10 cellular contexts compared by ENCODE assay signal in genomic region chr1:244952940-244953339, GRCh38.
A peak's percentile ranks its signal among the peaks of the same experiment; 100 is the strongest.
DNase-seq lines count a peak whose midpoint lies in the region; ATAC-seq, FAIRE-seq and TF ChIP-seq lines count a peak whose summit lies in the region.
"Had no signal": no experiment of that assay in that cellular context is flagged by ENCODE, and none has a peak within 500 bp of the region (broad histone marks: within the 10 kb centered on the region; RNA-seq: fewer than 3 reads in every experiment).

No MANE protein-coding gene starts in this region.

- intact Hi-C loops in CD4-positive, alpha-beta memory T cell (cut with micrococcal nuclease), result no loop called here

- no peaks in the 10 kb centered on the region for H3K27me3 ChIP-seq in H1 (replicated peaks in 1 of 4; ENCODE audit: control insufficient read depth in 3 of 4, extremely low read depth in 1 of 4, insufficient read depth in 3 of 4, low read length in 3 of 4)
- no peaks in the 10 kb centered on the region for H3K27me3 ChIP-seq in CD4-positive, alpha-beta memory T cell (ENCODE audit: insufficient read depth, low read length)
- H3K27me3 ChIP-seq: dorsolateral prefrontal cortex, spleen had no signal

- H3K27ac ChIP-seq in H1 (ENCODE audit: low read depth, low read length), result no peak overlapping the region
- no peak overlapping the region for H3K27ac ChIP-seq in CD4-positive, alpha-beta memory T cell (ENCODE audit: low read depth, low read length)
- H3K27ac ChIP-seq: dorsolateral prefrontal cortex, spleen had no signal

- no peak overlapping the region for H2BK20ac ChIP-seq in H1 (ENCODE audit: low read length)

- no peak overlapping the region for H3K9ac ChIP-seq in H1 (replicated peaks in 1 of 4; ENCODE audit: extremely low read depth in 1 of 4, low read depth in 3 of 4, low read length in 3 of 4)

- H3K27ac Mint-ChIP-seq in CD4-positive, alpha-beta memory T cell, result no peak overlapping the region

- H2BK120ac ChIP-seq in H1 (replicated peaks; ENCODE audit: low read depth, low read length), result no peak overlapping the region

- H3K4me3 Mint-ChIP-seq in CD4-positive, alpha-beta memory T cell, result no peak overlapping the region

- H3K4me1 Mint-ChIP-seq in CD4-positive, alpha-beta memory T cell, result no peaks in the 10 kb centered on the region

- H4K91ac ChIP-seq in H1 (replicated peaks; ENCODE audit: insufficient read length, low read length), result no peak overlapping the region

- H2BK12ac ChIP-seq in H1 (ENCODE audit: low read depth, low read length), result no peak overlapping the region

- H3K4me1 ChIP-seq in H1 (replicated peaks in 1 of 4; ENCODE audit: control insufficient read depth in 3 of 4, insufficient read depth in 4 of 4, low read length in 3 of 4), result no peaks in the 10 kb centered on the region
- no peaks in the 10 kb centered on the region for H3K4me1 ChIP-seq in CD4-positive, alpha-beta memory T cell (ENCODE audit: insufficient read depth, low read length)

- no peak overlapping the region for H3K56ac ChIP-seq in H1 (replicated peaks; ENCODE audit: insufficient read length, low read depth, low read length)

- H2AK5ac ChIP-seq in H1 (ENCODE audit: low read depth, low read length), result no peak overlapping the region

- H2BK5ac ChIP-seq in H1 (ENCODE audit: low read depth, low read length), result no peak overlapping the region

- no peak overlapping the region for H3K14ac ChIP-seq in H1 (ENCODE audit: insufficient read length)

- no peak for TF ChIP-seq POLR2A in H1 (IDR thresholded peaks at IDR 0.05; ENCODE audit: control extremely low read depth in 1 of 2, low read depth in 2 of 2, low read length in 2 of 2)

- FAIRE-seq in H1 (lab: Jason Lieb, UNC), result no peak

- H3K27me3 Mint-ChIP-seq in CD4-positive, alpha-beta memory T cell, result peaks cover 2 to 6% of the 10 kb centered on the region in 2 donors

- H2AFZ ChIP-seq in H1 (ENCODE audit: low read length), result peak overlapping the region; percentile 52; the same call in 1 of the 2 replicates

- no peaks in the 10 kb centered on the region for H4K20me1 ChIP-seq in H1 (replicated peaks in 1 of 2; ENCODE audit: control insufficient read depth in 1 of 2, insufficient read depth in 2 of 2, low read length in 2 of 2)

- no peak overlapping the region for H3K4ac ChIP-seq in H1 (replicated peaks; ENCODE audit: insufficient read length, low read depth, low read length)

- H4K8ac ChIP-seq in H1 (ENCODE audit: extremely low read depth, insufficient read depth, low read length), result no peak overlapping the region

- no peaks in the 10 kb centered on the region for H3K9me3 Mint-ChIP-seq in CD4-positive, alpha-beta memory T cell

- no peak overlapping the region for H3K18ac ChIP-seq in H1 (ENCODE audit: extremely low read depth, low read length)

- no peak for TF ChIP-seq CTCF in H1 (IDR thresholded peaks at IDR 0.05; ENCODE audit: control extremely low read depth in 1 of 3, insufficient read depth in 1 of 3, low read depth in 1 of 3, low read length in 3 of 3)

- TF ChIP-seq RAD21 in H1 (IDR thresholded peaks at IDR 0.05 in 1 of 2, conservative IDR thresholded peaks at IDR 0.05 in 1 of 2; ENCODE audit: low read depth in 2 of 2, low read length in 2 of 2), result no peak

- peak in 1 of 2 experiments; percentile 24 for DNase-seq in H1 (ENCODE audit: low read depth in 1 of 2, low spot score in 2 of 2)
- DNase-seq in anterior cingulate cortex (lab: John Stamatoyannopoulos, UW), result no peak
- DNase-seq in NCI-H774 (lab: John Stamatoyannopoulos, UW), result no peak
- DNase-seq in CD4-positive, alpha-beta memory T cell, result no peak
- no peak for DNase-seq in NCI-H2081 (lab: John Stamatoyannopoulos, UW)
- DNase-seq: dorsolateral prefrontal cortex, spleen had no signal

- H3K23ac ChIP-seq in H1 (ENCODE audit: insufficient read length), result no peak overlapping the region

- ATAC-seq in GM18499 (IDR thresholded peaks at IDR 0.05; ENCODE audit: insufficient read depth, unreplicated experiment) (peak; percentile 54), GM21381 (IDR thresholded peaks at IDR 0.05; ENCODE audit: unreplicated experiment) (peak; percentile 93), HG03159 (IDR thresholded peaks at IDR 0.05; ENCODE audit: unreplicated experiment) (peak; percentile 93)

- H3K36me3 ChIP-seq in H1 (ENCODE audit: control insufficient read depth in 2 of 4, insufficient read depth in 4 of 4, low read length in 3 of 4), result no peaks in the 10 kb centered on the region
- H3K36me3 ChIP-seq in CD4-positive, alpha-beta memory T cell (ENCODE audit: insufficient read depth, low read length), result no peaks in the 10 kb centered on the region
- H3K36me3 ChIP-seq: spleen had no signal

- H2BK15ac ChIP-seq in H1 (ENCODE audit: low read length), result no peak overlapping the region

- WGBS in H1 (ENCODE audit: extremely low coverage in 1 of 2, insufficient coverage in 1 of 2, insufficient read length in 1 of 2, insufficient replicate concordance in 2 of 2, low coverage in 1 of 2, low lambda C conversion rate in 2 of 2, missing lambda C conversion rate in 1 of 2), 2 experiments, result 85% methylated on average over 8 of the region's 8 CpGs; no CpG with 5 or more reads in 1 of the 2 experiments

- H3K9me3 ChIP-seq in H1 (ENCODE audit: insufficient read depth in 2 of 2, low read depth in 1 of 2, low read length in 1 of 2), result no peaks in the 10 kb centered on the region
- H3K9me3 ChIP-seq in CD4-positive, alpha-beta memory T cell (ENCODE audit: control insufficient read depth in 1 of 2, low read length in 2 of 2), result no peaks in the 10 kb centered on the region
- H3K9me3 ChIP-seq: spleen had no signal

- no peaks in the 10 kb centered on the region for H3K79me1 ChIP-seq in H1 (ENCODE audit: low read depth, low read length)

- H3K4me3 ChIP-seq in H1 (ENCODE audit: extremely low read depth in 1 of 4, insufficient read depth in 2 of 4, low read depth in 3 of 4, low read length in 4 of 4), result no peak overlapping the region
- no peak overlapping the region for H3K4me3 ChIP-seq in CD4-positive, alpha-beta memory T cell (ENCODE audit: low read length in 2 of 2)
- H3K4me3 ChIP-seq: dorsolateral prefrontal cortex, spleen had no signal

- no peak overlapping the region for H3K4me2 ChIP-seq in H1 (ENCODE audit: insufficient read depth in 1 of 2, low read depth in 2 of 2, low read length in 2 of 2)

- no peak for TF ChIP-seq EP300 in H1 (IDR thresholded peaks at IDR 0.05; ENCODE audit: borderline replicate concordance in 1 of 2, low read depth in 2 of 2, low read length in 2 of 2)

- CTCF ChIA-PET in H1 (lab: Charles Lee; ENCODE audit: partially characterized antibody), result no interaction called here
- CTCF ChIA-PET in CD4-positive, alpha-beta memory T cell (lab: Charles Lee; ENCODE audit: partially characterized antibody), result interaction anchor here (1.4 to 1.6 kb wide), 2 partner anchors 12 to 90 kb away, joined by 3 to 4 read pairs; no protein-coding TSS in a partner anchor

- POLR2A ChIA-PET in H1 (lab: Charles Lee; ENCODE audit: partially characterized antibody), result interaction anchor here (1.0 to 2.8 kb wide), 2 partner anchors 18 to 100 kb away, joined by 3 to 8 read pairs; no protein-coding TSS in a partner anchor
- POLR2A ChIA-PET in CD4-positive, alpha-beta memory T cell (lab: Charles Lee; ENCODE audit: partially characterized antibody), result no interaction called here

- no peaks in the 10 kb centered on the region for H3K79me2 ChIP-seq in H1 (ENCODE audit: control insufficient read depth in 1 of 2, insufficient read depth in 2 of 2, low read length in 2 of 2)

- H3K36me3 Mint-ChIP-seq in CD4-positive, alpha-beta memory T cell, result no peaks in the 10 kb centered on the region

- no peak overlapping the region for H4K5ac ChIP-seq in H1 (ENCODE audit: insufficient read length, low read depth, low read length)

- H3K23me2 ChIP-seq in H1 (ENCODE audit: low read depth, low read length), result no peaks in the 10 kb centered on the region

TF ChIP-seq in H1, 55 proteins besides CTCF, POLR2A, EP300 and RAD21:
- TF ChIP-seq EZH2 (IDR thresholded peaks at IDR 0.05; ENCODE audit: low read depth, low read length, severe bottlenecking) (no peak), ASH2L (IDR thresholded peaks at IDR 0.05; ENCODE audit: low read length) (no peak), CREB1 (IDR thresholded peaks at IDR 0.05) (no peak), SRF (IDR thresholded peaks at IDR 0.05; ENCODE audit: low read depth, low read length) (no peak), SIX5 (IDR thresholded peaks at IDR 0.05; ENCODE audit: low read depth, low read length) (no peak), CTBP2 (IDR thresholded peaks at IDR 0.05; ENCODE audit: borderline replicate concordance, insufficient read depth, insufficient read length, low read length) (no peak), TAF1 (IDR thresholded peaks at IDR 0.05; ENCODE audit: low read depth, low read length) (no peak), CHD2 (IDR thresholded peaks at IDR 0.05; ENCODE audit: low read length) (no peak)
